13 cellular contexts compared by ENCODE assay signal in genomic region chr14:54106802-54107377, GRCh38.
DNase-seq lines count a peak whose midpoint lies in the region; ATAC-seq, FAIRE-seq and TF ChIP-seq lines count a peak whose summit lies in the region.
"Had no signal": no experiment of that assay in that cellular context is flagged by ENCODE, and none has a peak within 500 bp of the region (broad histone marks: within the 10 kb centered on the region; RNA-seq: fewer than 3 reads in every experiment).

No MANE protein-coding gene starts in this region.

- H3K4me3 Mint-ChIP-seq in chondrocyte (ENCODE audit: unreplicated experiment), result peak overlapping the region; percentile 16
- H3K4me3 Mint-ChIP-seq: immature natural killer cell had no signal

- H3K9me3 Mint-ChIP-seq in chondrocyte (ENCODE audit: low read depth), result no peaks in the 10 kb centered on the region

- TF ChIP-seq CTCF in chondrocyte (IDR thresholded peaks at IDR 0.05) (no peak), esophagus muscularis mucosa (IDR thresholded peaks at IDR 0.05) (no peak)

- peak; percentile 95 for FAIRE-seq in HTR-8/SVneo (lab: Jason Lieb, UNC)
- FAIRE-seq: G401.6 had no signal

- H3K4me3 ChIP-seq in mesodermal cell (ENCODE audit: extremely low read depth, insufficient read depth, low read length, poor library complexity, severe bottlenecking) (no peak overlapping the region), esophagus muscularis mucosa (no peak overlapping the region)
- H3K4me3 ChIP-seq: BLaER1 had no signal

- H3K4me1 ChIP-seq in mesodermal cell (ENCODE audit: control insufficient read depth, insufficient read depth, low read length, poor library complexity, severe bottlenecking) (peaks cover 17% of the 10 kb centered on the region), esophagus muscularis mucosa (peaks cover 0 to 18% (median 3%) of the 10 kb centered on the region in 4 donors)

- intact Hi-C loops in esophagus muscularis mucosa (cut with DNase I), result no loop called here

- H3K27ac ChIP-seq in mesodermal cell (ENCODE audit: low read depth, low read length, severe bottlenecking) (peak overlapping the region; percentile 13), esophagus muscularis mucosa (replicated peaks in 1 of 4) (peak overlapping the region in 1 of 4 donors; percentile 32)
- H3K27ac ChIP-seq: BLaER1 had no signal

- H3K36me3 ChIP-seq in mesodermal cell (ENCODE audit: control insufficient read depth, insufficient read depth, low read length) (no peaks in the 10 kb centered on the region), esophagus muscularis mucosa (no peaks in the 10 kb centered on the region)
- H3K36me3 ChIP-seq: BLaER1 had no signal

- in situ Hi-C loops in ACHN (cut with HindIII; ENCODE audit: low pct_ligation_motif_present, low pct_unique_long_range_greater_than_20kb, low sequenced_read_pairs), result no loop called here

- DNase-seq in ACHN (peak; percentile 3), HTR-8/SVneo (ENCODE audit: insufficient read length, low spot score) (peak; percentile 14), chondrocyte (ENCODE audit: low spot score) (no peak), Ammon's horn (ENCODE audit: low spot score) (no peak), esophagus muscularis mucosa (ENCODE audit: extremely low spot score) (no peak)
- DNase-seq: immature natural killer cell, Kasumi-1, T1000 had no signal

- H3K9me3 ChIP-seq in mesodermal cell (ENCODE audit: control insufficient read depth, low read length) (no peaks in the 10 kb centered on the region), esophagus muscularis mucosa (no peaks in the 10 kb centered on the region)
- H3K9me3 ChIP-seq: BLaER1 had no signal

- no peak for TF ChIP-seq EP300 in esophagus muscularis mucosa (IDR thresholded peaks at IDR 0.05)

- 71 to 78% methylated on average over 4 of the region's 6 CpGs for WGBS in mesodermal cell (ENCODE audit: insufficient coverage in 2 of 2), 2 experiments
- WGBS in esophagus muscularis mucosa, result 51% methylated on average over 6 of the region's 6 CpGs

- H3K27me3 Mint-ChIP-seq in chondrocyte (ENCODE audit: low read depth), result no peaks in the 10 kb centered on the region

- H3K36me3 Mint-ChIP-seq in chondrocyte (ENCODE audit: low read depth), result no peaks in the 10 kb centered on the region
- H3K36me3 Mint-ChIP-seq: immature natural killer cell had no signal

- H3K4me1 Mint-ChIP-seq in chondrocyte (ENCODE audit: low read depth), result peaks cover 66% of the 10 kb centered on the region
- H3K4me1 Mint-ChIP-seq: immature natural killer cell had no signal

- H3K27me3 ChIP-seq in esophagus muscularis mucosa, result no peaks in the 10 kb centered on the region
- H3K27me3 ChIP-seq: BLaER1 had no signal

- peak overlapping the region; percentile 83 for H3K27ac Mint-ChIP-seq in chondrocyte (ENCODE audit: unreplicated experiment)
- H3K27ac Mint-ChIP-seq: immature natural killer cell had no signal

- no peak for ATAC-seq in GM21576 (IDR thresholded peaks at IDR 0.05; ENCODE audit: unreplicated experiment)
- ATAC-seq in HG02571 (IDR thresholded peaks at IDR 0.05; ENCODE audit: unreplicated experiment), result no peak

- no peak for TF ChIP-seq POLR2A in esophagus muscularis mucosa (IDR thresholded peaks at IDR 0.05; ENCODE audit: low read depth)

Comparison
In these comparisons a context has a peak if more than half of its experiments do, and no peak if none do; other contexts are left out.
1. DNase-seq: peak in ACHN (single experiment) and HTR-8/SVneo (single experiment); none in chondrocyte (single experiment), Ammon's horn (single experiment) and esophagus muscularis mucosa (single experiment).